1 cellular context compared by ENCODE assay signal in the genomic region with DNA sequence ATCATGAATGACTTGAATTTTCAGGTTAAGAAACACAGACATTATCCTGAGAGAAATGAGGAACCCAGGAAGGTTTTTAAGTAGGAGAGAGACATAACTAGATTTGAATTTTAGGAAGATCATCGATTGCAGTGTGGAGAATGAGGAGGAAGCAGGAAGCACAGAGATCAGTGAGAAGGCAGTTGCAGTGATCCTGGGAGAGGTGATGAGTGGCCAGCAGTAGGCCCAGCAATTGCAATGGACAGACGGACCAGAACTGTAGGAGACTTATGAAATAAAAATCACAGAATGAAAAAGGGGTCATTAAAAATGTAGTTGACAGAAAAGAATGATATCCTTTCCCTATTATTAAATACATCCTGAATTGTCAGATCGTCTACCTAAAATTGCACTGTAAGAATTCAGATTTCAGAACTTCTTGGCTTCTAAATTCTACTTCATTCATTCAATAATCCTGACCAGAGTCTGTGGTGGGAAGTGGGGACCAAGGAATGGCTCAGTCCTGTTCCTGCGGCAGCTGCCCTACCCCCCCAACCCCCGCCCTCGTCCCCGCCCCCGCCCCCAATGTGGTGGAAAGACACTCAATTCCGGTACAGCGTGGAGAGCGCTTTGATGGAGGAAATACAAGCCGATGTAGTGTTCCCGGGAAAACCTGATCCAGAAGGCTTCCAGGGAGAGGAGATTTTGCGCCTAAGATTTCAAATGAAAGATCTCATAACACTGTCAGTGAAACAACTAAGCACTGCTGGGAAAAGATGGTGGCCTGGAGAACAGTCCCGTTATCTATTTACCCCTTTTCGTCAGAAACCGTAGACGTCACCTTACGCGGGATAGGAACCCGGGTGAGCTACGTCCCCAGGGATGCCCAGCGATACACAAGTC.
A peak's percentile ranks its signal among the peaks of the same experiment; 100 is the strongest.
TF ChIP-seq lines count a peak whose summit lies in the region.

No MANE protein-coding gene starts in this region.

TF ChIP-seq in HepG2, 621 proteins besides CTCF, POLR2A, EP300 and RAD21 (continued from another document):
- TF ChIP-seq FOXK1 (CRISPR knock-in tag; IDR thresholded peaks at IDR 0.05; ENCODE audit: borderline replicate concordance, low read depth) = 0 out of 2 replicates have a peak, but pooled peaks have one; percentile 19
TF ChIP-seq in HepG2: peak in this region for 10.
